ENCODE assay signal across 16 cellular contexts in the genomic region with DNA sequence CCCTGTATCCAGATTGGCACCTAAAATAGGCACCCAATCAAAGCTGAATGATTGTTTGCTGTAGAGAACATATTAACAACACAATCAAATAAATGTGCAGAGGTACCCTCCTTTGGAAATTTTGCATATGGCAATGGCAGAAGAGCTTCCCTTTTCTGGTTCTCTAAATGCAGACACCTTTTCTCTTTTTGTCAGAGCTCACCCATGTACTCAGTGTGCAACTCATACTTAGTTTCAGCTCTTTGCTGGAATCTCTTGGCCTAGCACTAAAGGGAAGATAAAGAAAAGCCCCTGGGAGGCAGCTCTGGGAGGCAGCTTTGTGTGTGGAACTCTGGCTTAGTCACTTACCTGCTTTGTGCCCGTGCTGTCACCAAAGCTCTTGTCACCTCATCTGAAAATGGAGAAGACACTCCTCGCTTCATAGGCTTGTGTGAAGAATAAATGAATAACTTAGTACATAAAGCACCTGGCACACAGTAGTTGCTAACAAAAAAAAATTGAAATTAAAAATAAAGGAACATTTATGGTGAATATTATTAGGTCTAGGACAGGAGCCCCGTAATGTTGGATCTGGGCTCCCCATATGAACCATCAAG. TPM values are rescaled to one million over a fixed set of nuclear protein-coding genes. Genes with fewer than 3 reads are reported as not detected.
DNase-seq lines count a peak whose midpoint lies in the region; ATAC-seq and TF ChIP-seq lines count a peak whose summit lies in the region.
"Had no signal": no experiment of that assay in that cellular context is flagged by ENCODE, and none has a peak within 500 bp of the region (broad histone marks: within the 10 kb centered on the region; RNA-seq: fewer than 3 reads in every experiment).

No MANE protein-coding gene starts in this region.

- H3K27ac ChIP-seq in SU-DHL-6 (ENCODE audit: low read depth, low read length): peak overlapping the region; percentile 64
- H3K27ac ChIP-seq: gastrocnemius medialis, lower lobe of right lung, tibial artery had no signal

- H3K9me2 ChIP-seq in SU-DHL-6 (replicated peaks; ENCODE audit: insufficient read depth, low read length): no peaks in the 10 kb centered on the region

- H3K79me2 ChIP-seq in SU-DHL-6 (ENCODE audit: insufficient read depth, low read length): peaks cover 61% of the 10 kb centered on the region

- H3K4me1 Mint-ChIP-seq in activated CD8-positive, alpha-beta T cell treated with anti-CD3 and anti-CD28 coated beads for 36 hours (ENCODE audit: low read depth): peaks cover 51% of the 10 kb centered on the region
- H3K4me1 Mint-ChIP-seq in activated CD8-positive, alpha-beta T cell treated with anti-CD3 and anti-CD28 coated beads, Interleukin-2, amount 10 ng/mL, durations not matched to agents 7 days and 5 days (ENCODE audit: low read depth): peaks cover 26% of the 10 kb centered on the region
- H3K4me1 Mint-ChIP-seq in progenitor cell of endocrine pancreas (ENCODE audit: low read depth): peaks cover 24% of the 10 kb centered on the region

- intact Hi-C loops in activated CD8-positive, alpha-beta T cell treated with anti-CD3 and anti-CD28 coated beads for 36 hours (cut with micrococcal nuclease): no loop called here
- intact Hi-C loops in Right ventricle myocardium superior (cut with DNase I): no loop called here

- H3K4me3 ChIP-seq in SU-DHL-6 (ENCODE audit: insufficient read depth, low read length, poor library complexity, severe bottlenecking): no peak overlapping the region
- H3K4me3 ChIP-seq: gastrocnemius medialis, lower lobe of right lung, tibial artery had no signal

- no peak for ATAC-seq in activated CD8-positive, alpha-beta T cell treated with anti-CD3 and anti-CD28 coated beads for 36 hours
- ATAC-seq in activated CD8-positive, alpha-beta T cell treated with anti-CD3 and anti-CD28 coated beads, Interleukin-2, amount 10 ng/mL, durations not matched to agents 7 days and 5 days: no peak
- ATAC-seq in GM21619 (IDR thresholded peaks at IDR 0.05; ENCODE audit: unreplicated experiment) (peak; percentile 52), Right ventricle myocardium superior (ENCODE audit: poor library complexity) (no peak)
- ATAC-seq: gastrocnemius medialis, lower lobe of right lung, right cardiac atrium had no signal

- no peak overlapping the region for H3K4me3 Mint-ChIP-seq in activated CD8-positive, alpha-beta T cell treated with anti-CD3 and anti-CD28 coated beads for 36 hours
- H3K4me3 Mint-ChIP-seq in activated CD8-positive, alpha-beta T cell treated with anti-CD3 and anti-CD28 coated beads, Interleukin-2, amount 10 ng/mL, durations not matched to agents 7 days and 5 days: no peak overlapping the region
- H3K4me3 Mint-ChIP-seq in progenitor cell of endocrine pancreas (ENCODE audit: low read depth): no peak overlapping the region

- H3K4me2 ChIP-seq in SU-DHL-6 (ENCODE audit: low read depth, low read length, poor library complexity, severe bottlenecking): peak overlapping the region; percentile 39

- H3K27me3 Mint-ChIP-seq in activated CD8-positive, alpha-beta T cell treated with anti-CD3 and anti-CD28 coated beads for 36 hours: no peaks in the 10 kb centered on the region
- H3K27me3 Mint-ChIP-seq in activated CD8-positive, alpha-beta T cell treated with anti-CD3 and anti-CD28 coated beads, Interleukin-2, amount 10 ng/mL, durations not matched to agents 7 days and 5 days (ENCODE audit: low read depth): no peaks in the 10 kb centered on the region
- H3K27me3 Mint-ChIP-seq in progenitor cell of endocrine pancreas: no peaks in the 10 kb centered on the region

- no peaks in the 10 kb centered on the region for H3K27me3 ChIP-seq in SU-DHL-6 (ENCODE audit: low read length)
- H3K27me3 ChIP-seq: gastrocnemius medialis, tibial artery had no signal

- H3K36me3 ChIP-seq in SU-DHL-6 (ENCODE audit: low read length): 0 out of 2 replicates have a peak, but pooled peaks cover 5% of the 10 kb centered on the region
- H3K36me3 ChIP-seq: gastrocnemius medialis had no signal

- no peak overlapping the region for H2AFZ ChIP-seq in SU-DHL-6 (ENCODE audit: low read depth, low read length, severe bottlenecking)

- CTCF ChIA-PET in activated CD8-positive, alpha-beta T cell treated with anti-CD3 and anti-CD28 coated beads for 36 hours (lab: Charles Lee): interaction anchor here (1.2 to 2.5 kb wide), 5 partner anchors 28 to 154 kb away, joined by 4 to 8 read pairs (median 6); no protein-coding TSS in a partner anchor
- CTCF ChIA-PET in activated CD8-positive, alpha-beta T cell treated with anti-CD3 and anti-CD28 coated beads, Interleukin-2, amount 10 ng/mL, durations not matched to agents 7 days and 5 days (lab: Charles Lee): interaction anchor here (0.6 to 1.5 kb wide), 7 partner anchors 10 to 180 kb away, joined by 3 to 7 read pairs (median 3); a partner anchor contains a TSS

- peak overlapping the region; percentile 8 for H3K27ac Mint-ChIP-seq in activated CD8-positive, alpha-beta T cell treated with anti-CD3 and anti-CD28 coated beads for 36 hours
- H3K27ac Mint-ChIP-seq in activated CD8-positive, alpha-beta T cell treated with anti-CD3 and anti-CD28 coated beads, Interleukin-2, amount 10 ng/mL, durations not matched to agents 7 days and 5 days: no peak overlapping the region
- peak overlapping the region; percentile 31 for H3K27ac Mint-ChIP-seq in progenitor cell of endocrine pancreas

- H3K9ac ChIP-seq in SU-DHL-6 (ENCODE audit: low read length): peak overlapping the region; percentile 12; the same call in 1 of the 2 replicates

- H4K20me1 ChIP-seq in SU-DHL-6 (ENCODE audit: low read depth, low read length): no peaks in the 10 kb centered on the region

- no peak for DNase-seq in activated CD8-positive, alpha-beta T cell treated with anti-CD3 and anti-CD28 coated beads for 36 hours
- DNase-seq in activated CD8-positive, alpha-beta T cell treated with anti-CD3 and anti-CD28 coated beads, Interleukin-2, amount 10 ng/mL, durations not matched to agents 7 days and 5 days: no peak
- DNase-seq in progenitor cell of endocrine pancreas (ENCODE audit: low spot score, unreplicated experiment): no peak
- DNase-seq in NCI-H1436 treated with DMSO at 0.1 percent for 48 hours (lab: John Stamatoyannopoulos, UW): no peak
- DNase-seq in Right ventricle myocardium superior: no peak
- DNase-seq in stimulated activated CD4-positive, alpha-beta T cell treated with anti-CD3 and anti-CD28 coated beads, Interleukin-15, amount 100 ng/mL, for 24 hours: no peak
- DNase-seq: amygdala; gastrocnemius medialis; lower lobe of right lung; NCI-H1694; NCI-H510A treated with DMSO at 0.1 percent for 48 hours; right cardiac atrium; stimulated activated CD4-positive, alpha-beta T cell treated with anti-CD3 and anti-CD28 coated beads, Interleukin-2, amount 100 ng/mL, for 24 hours had no signal

- H3K36me3 Mint-ChIP-seq in activated CD8-positive, alpha-beta T cell treated with anti-CD3 and anti-CD28 coated beads for 36 hours (ENCODE audit: low read depth): peaks cover 14% of the 10 kb centered on the region
- peaks cover 40% of the 10 kb centered on the region for H3K36me3 Mint-ChIP-seq in activated CD8-positive, alpha-beta T cell treated with anti-CD3 and anti-CD28 coated beads, Interleukin-2, amount 10 ng/mL, durations not matched to agents 7 days and 5 days (ENCODE audit: low read depth)
- peaks cover 10% of the 10 kb centered on the region for H3K36me3 Mint-ChIP-seq in progenitor cell of endocrine pancreas (ENCODE audit: insufficient read depth)

- POLR2A ChIA-PET in activated CD8-positive, alpha-beta T cell treated with anti-CD3 and anti-CD28 coated beads for 36 hours (lab: Charles Lee): no interaction called here
- POLR2A ChIA-PET in activated CD8-positive, alpha-beta T cell treated with anti-CD3 and anti-CD28 coated beads, Interleukin-2, amount 10 ng/mL, durations not matched to agents 7 days and 5 days (lab: Charles Lee): interaction anchor here (0.9 kb wide), 1 partner anchor 62 kb away, joined by 3 read pairs; no protein-coding TSS in a partner anchor

- no peak for TF ChIP-seq CTCF in activated CD8-positive, alpha-beta T cell treated with anti-CD3 and anti-CD28 coated beads for 36 hours (IDR thresholded peaks at IDR 0.05)
- TF ChIP-seq CTCF in SU-DHL-6 (IDR thresholded peaks at IDR 0.05; ENCODE audit: insufficient read depth, low read length, poor library complexity, severe bottlenecking) (no peak), progenitor cell of endocrine pancreas (IDR thresholded peaks at IDR 0.05; ENCODE audit: unreplicated experiment) (no peak)

- no peaks in the 10 kb centered on the region for H3K9me3 ChIP-seq in SU-DHL-6 (ENCODE audit: insufficient read depth, low read length)
- H3K9me3 ChIP-seq: gastrocnemius medialis, lower lobe of right lung, tibial artery had no signal

- H3K9me3 Mint-ChIP-seq in activated CD8-positive, alpha-beta T cell treated with anti-CD3 and anti-CD28 coated beads for 36 hours: no peaks in the 10 kb centered on the region
- H3K9me3 Mint-ChIP-seq in activated CD8-positive, alpha-beta T cell treated with anti-CD3 and anti-CD28 coated beads, Interleukin-2, amount 10 ng/mL, durations not matched to agents 7 days and 5 days (ENCODE audit: insufficient read depth): no peaks in the 10 kb centered on the region
- H3K9me3 Mint-ChIP-seq in progenitor cell of endocrine pancreas (ENCODE audit: low read depth): peaks cover 2% of the 10 kb centered on the region

- peaks cover 9% of the 10 kb centered on the region; the same call in 1 of the 2 replicates for H3F3A ChIP-seq in SU-DHL-6 (ENCODE audit: insufficient read depth)

RNA-seq across cellular contexts. Expression of a gene that starts 28.8 kb away (rescaled TPM):
- 10 to 100 TPM; 84.6 to 99.2 TPM for total RNA-seq in activated CD8-positive, alpha-beta T cell treated with anti-CD3 and anti-CD28 coated beads for 36 hours
- total RNA-seq in activated CD8-positive, alpha-beta T cell treated with anti-CD3 and anti-CD28 coated beads, Interleukin-2, amount 10 ng/mL, durations not matched to agents 7 days and 5 days: 100 to 1,000 TPM in 1 of 2 experiments, 10 to 100 TPM in 1; 99.1 to 109 TPM
- total RNA-seq in progenitor cell of endocrine pancreas (74.0 and 80.7 TPM in 2 replicates), Right ventricle myocardium superior (67.4 TPM)
